In the genomic region with DNA sequence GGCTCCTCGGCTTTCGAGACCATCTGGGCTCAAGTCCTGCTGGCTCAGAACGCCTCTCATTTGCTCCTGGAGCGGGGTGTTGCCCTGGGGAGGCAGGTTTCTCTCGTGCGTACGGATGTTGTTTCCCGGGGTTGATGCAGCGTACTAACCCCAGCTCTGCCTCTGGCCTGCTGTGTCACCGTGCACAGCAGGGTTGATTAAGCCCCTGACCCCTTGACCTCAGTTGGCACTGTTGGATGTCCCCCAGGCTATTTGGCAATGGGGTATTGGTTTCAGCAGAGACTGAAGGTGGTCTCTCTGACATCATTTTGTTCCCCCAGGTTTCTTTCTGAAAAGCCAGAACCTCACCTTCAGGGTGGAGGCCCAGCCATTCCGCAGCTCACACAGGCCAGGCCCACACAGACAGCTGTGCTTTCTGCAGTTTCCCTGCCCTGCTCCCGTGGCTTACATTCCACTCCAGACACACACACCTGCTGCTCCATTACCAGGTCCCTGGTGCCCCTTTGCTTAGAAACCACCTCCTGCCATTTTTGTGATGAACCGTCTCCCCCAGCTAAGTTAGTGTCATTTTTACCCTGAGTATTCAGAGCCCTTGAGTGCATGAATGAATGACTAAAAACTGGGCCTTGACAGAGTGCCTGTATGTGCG, we compare ENCODE assay signal across 1 cellular context.
TF ChIP-seq lines count a peak whose summit lies in the region.

No MANE protein-coding gene starts in this region.

TF ChIP-seq in WTC11, 78 proteins besides CTCF, POLR2A, EP300 and RAD21 (continued from another document):
- TF ChIP-seq, protein P1, sequence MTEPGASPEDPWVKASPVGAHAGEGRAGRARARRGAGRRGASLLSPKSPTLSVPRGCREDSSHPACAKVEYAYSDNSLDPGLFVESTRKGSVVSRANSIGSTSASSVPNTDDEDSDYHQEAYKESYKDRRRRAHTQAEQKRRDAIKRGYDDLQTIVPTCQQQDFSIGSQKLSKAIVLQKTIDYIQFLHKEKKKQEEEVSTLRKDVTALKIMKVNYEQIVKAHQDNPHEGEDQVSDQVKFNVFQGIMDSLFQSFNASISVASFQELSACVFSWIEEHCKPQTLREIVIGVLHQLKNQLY (CRISPR knock-in tag; IDR thresholded peaks at IDR 0.05) = no peak
- TF ChIP-seq SMAD3 (CRISPR knock-in tag; IDR thresholded peaks at IDR 0.05; ENCODE audit: borderline replicate concordance) (no peak), FOXK1 (CRISPR knock-in tag; IDR thresholded peaks at IDR 0.05) (no peak), CREM (CRISPR knock-in tag; IDR thresholded peaks at IDR 0.05) (no peak)
TF ChIP-seq in WTC11: peak in this region for 0.
